In genomic region chr10:3622845-3623621, GRCh38 we compare ENCODE assay signal across 8 cellular contexts.
A peak's percentile ranks its signal among the peaks of the same experiment; 100 is the strongest.
DNase-seq lines count a peak whose midpoint lies in the region; ATAC-seq and TF ChIP-seq lines count a peak whose summit lies in the region.

No MANE protein-coding gene starts in this region.

- no peaks in the 10 kb centered on the region for H3K36me3 Mint-ChIP-seq in activated T-helper 1 cell treated with anti-CD3 and anti-CD28 coated beads, Interleukin-12 subunit alpha, Interleukin-12 subunit beta, Interleukin-2, Interleukin-4 antibody, amounts not matched to agents 30 ng/mL and 10 ng/mL and 1 ng/mL, durations not matched to agents 14 hours and 24 hours and 36 hours (ENCODE audit: low read depth)

- TF ChIP-seq CTCF in GM13977 (IDR thresholded peaks at IDR 0.05; ENCODE audit: extremely low read depth, insufficient read depth, missing control alignments), result no peak

- in situ Hi-C loops in GM13977 (cut with MboI; ENCODE audit: low pct_unique_long_range_greater_than_20kb, low sequenced_read_pairs, unreplicated experiment), result no loop called here

- peak overlapping the region; percentile 89 for H3K27ac Mint-ChIP-seq in activated T-helper 1 cell treated with anti-CD3 and anti-CD28 coated beads, Interleukin-12 subunit alpha, Interleukin-12 subunit beta, Interleukin-2, Interleukin-4 antibody, amounts not matched to agents 30 ng/mL and 10 ng/mL and 1 ng/mL, durations not matched to agents 14 hours and 24 hours and 36 hours

- DNase-seq in NCI-H146 (lab: John Stamatoyannopoulos, UW), result peak; percentile 21
- no peak for DNase-seq in NCI-H146 treated with DMSO at 0.1 percent for 48 hours (lab: John Stamatoyannopoulos, UW; ENCODE audit: unreplicated experiment)
- DNase-seq in activated T-helper 1 cell treated with anti-CD3 and anti-CD28 coated beads, Interleukin-12 subunit alpha, Interleukin-12 subunit beta, Interleukin-2, Interleukin-4 antibody, amounts not matched to agents 30 ng/mL and 10 ng/mL and 1 ng/mL, durations not matched to agents 14 hours and 24 hours and 36 hours (ENCODE audit: low spot score), result peak; percentile 3
- peak; percentile 50 for DNase-seq in stimulated activated CD4-positive, alpha-beta T cell treated with anti-CD3 and anti-CD28 coated beads, Interleukin-1b, Interleukin-23, amount 100 ng/mL, for 48 hours
- DNase-seq in GM13977 (ENCODE audit: low spot score), result no peak
- no peak for DNase-seq in anterior cingulate cortex (lab: John Stamatoyannopoulos, UW)
- no peak for DNase-seq in SHP77 treated with DMSO at 0.1 percent for 48 hours (lab: John Stamatoyannopoulos, UW)

- intact Hi-C loops in activated T-helper 1 cell treated with anti-CD3 and anti-CD28 coated beads, Interleukin-12 subunit alpha, Interleukin-12 subunit beta, Interleukin-2, Interleukin-4 antibody, amounts not matched to agents 30 ng/mL and 10 ng/mL and 1 ng/mL, durations not matched to agents 14 hours and 24 hours and 36 hours (cut with micrococcal nuclease), result loop anchor here (1.0 to 10.0 kb wide), 19 partner anchors 17 to 1142 kb away; no protein-coding TSS in a partner anchor

- peaks cover 14% of the 10 kb centered on the region for H3K9me3 Mint-ChIP-seq in activated T-helper 1 cell treated with anti-CD3 and anti-CD28 coated beads, Interleukin-12 subunit alpha, Interleukin-12 subunit beta, Interleukin-2, Interleukin-4 antibody, amounts not matched to agents 30 ng/mL and 10 ng/mL and 1 ng/mL, durations not matched to agents 14 hours and 24 hours and 36 hours

- H3K4me1 Mint-ChIP-seq in activated T-helper 1 cell treated with anti-CD3 and anti-CD28 coated beads, Interleukin-12 subunit alpha, Interleukin-12 subunit beta, Interleukin-2, Interleukin-4 antibody, amounts not matched to agents 30 ng/mL and 10 ng/mL and 1 ng/mL, durations not matched to agents 14 hours and 24 hours and 36 hours (ENCODE audit: low read depth), result peaks cover 35% of the 10 kb centered on the region

- ATAC-seq in HG02884 (IDR thresholded peaks at IDR 0.05; ENCODE audit: unreplicated experiment), result peak; percentile 58

- H3K4me3 Mint-ChIP-seq in activated T-helper 1 cell treated with anti-CD3 and anti-CD28 coated beads, Interleukin-12 subunit alpha, Interleukin-12 subunit beta, Interleukin-2, Interleukin-4 antibody, amounts not matched to agents 30 ng/mL and 10 ng/mL and 1 ng/mL, durations not matched to agents 14 hours and 24 hours and 36 hours, result peak overlapping the region; percentile 28

- peaks cover 5% of the 10 kb centered on the region for H3K27me3 Mint-ChIP-seq in activated T-helper 1 cell treated with anti-CD3 and anti-CD28 coated beads, Interleukin-12 subunit alpha, Interleukin-12 subunit beta, Interleukin-2, Interleukin-4 antibody, amounts not matched to agents 30 ng/mL and 10 ng/mL and 1 ng/mL, durations not matched to agents 14 hours and 24 hours and 36 hours (ENCODE audit: insufficient read depth)

Comparison
In these comparisons a context has a peak if more than half of its experiments do, and no peak if none do; other contexts are left out.
1. DNase-seq: peak in NCI-H146 (single experiment), activated T-helper 1 cell treated with anti-CD3 and anti-CD28 coated beads, Interleukin-12 subunit alpha, Interleukin-12 subunit beta, Interleukin-2, Interleukin-4 antibody, amounts not matched to agents 30 ng/mL and 10 ng/mL and 1 ng/mL, durations not matched to agents 14 hours and 24 hours and 36 hours (single experiment) and stimulated activated CD4-positive, alpha-beta T cell treated with anti-CD3 and anti-CD28 coated beads, Interleukin-1b, Interleukin-23, amount 100 ng/mL, for 48 hours (single experiment); none in NCI-H146 treated with DMSO at 0.1 percent for 48 hours (single experiment), GM13977 (single experiment), anterior cingulate cortex (0 of 58) and SHP77 treated with DMSO at 0.1 percent for 48 hours (single experiment).